18 cellular contexts compared by ENCODE assay signal in genomic region chr5:151026674-151027073, GRCh38. TPM values are rescaled to one million over a fixed set of nuclear protein-coding genes. Genes with fewer than 3 reads are reported as not detected.
DNase-seq lines count a peak whose midpoint lies in the region; ATAC-seq and TF ChIP-seq lines count a peak whose summit lies in the region.
"Had no signal": no experiment of that assay in that cellular context is flagged by ENCODE, and none has a peak within 500 bp of the region (broad histone marks: within the 10 kb centered on the region; RNA-seq: fewer than 3 reads in every experiment).

No MANE protein-coding gene starts in this region.

- no peaks in the 10 kb centered on the region for H3K9me3 Mint-ChIP-seq in activated naive CD4-positive, alpha-beta T cell treated with anti-CD3 and anti-CD28 coated beads for 36 hours
- H3K9me3 Mint-ChIP-seq in activated CD8-positive, alpha-beta T cell treated with anti-CD3 and anti-CD28 coated beads for 36 hours = no peaks in the 10 kb centered on the region
- H3K9me3 Mint-ChIP-seq: activated naive CD8-positive, alpha-beta T cell treated with anti-CD3 and anti-CD28 coated beads, Interleukin-2, amount 10 ng/mL, durations not matched to agents 7 days and 5 days; CD4-positive, CD25-positive, alpha-beta regulatory T cell had no signal

- no peak for TF ChIP-seq POLR2A in gastroesophageal sphincter (IDR thresholded peaks at IDR 0.05)
- TF ChIP-seq POLR2A in uterus (IDR thresholded peaks at IDR 0.05) = no peak

- CTCF ChIA-PET in activated naive CD4-positive, alpha-beta T cell treated with anti-CD3 and anti-CD28 coated beads for 36 hours (lab: Charles Lee) = no interaction called here
- CTCF ChIA-PET in activated CD8-positive, alpha-beta T cell treated with anti-CD3 and anti-CD28 coated beads for 36 hours (lab: Charles Lee) = interaction anchor here (1.5 to 2.3 kb wide), 2 partner anchors 31 to 89 kb away, joined by 4 to 8 read pairs; no protein-coding TSS in a partner anchor

- no peaks in the 10 kb centered on the region for H3K4me1 Mint-ChIP-seq in activated naive CD4-positive, alpha-beta T cell treated with anti-CD3 and anti-CD28 coated beads for 36 hours (ENCODE audit: low read depth)
- no peaks in the 10 kb centered on the region for H3K4me1 Mint-ChIP-seq in activated CD8-positive, alpha-beta T cell treated with anti-CD3 and anti-CD28 coated beads for 36 hours (ENCODE audit: low read depth)
- H3K4me1 Mint-ChIP-seq: activated naive CD8-positive, alpha-beta T cell treated with anti-CD3 and anti-CD28 coated beads, Interleukin-2, amount 10 ng/mL, durations not matched to agents 7 days and 5 days had no signal

- peaks cover 5 to 88% (median 34%) of the 10 kb centered on the region in 3 donors for H3K4me1 ChIP-seq in gastroesophageal sphincter
- H3K4me1 ChIP-seq in neutrophil (ENCODE audit: control insufficient read depth in 1 of 2, insufficient read depth in 1 of 2, low read depth in 1 of 2, low read length in 1 of 2) = peaks cover 19 to 26% of the 10 kb centered on the region in 2 experiments
- H3K4me1 ChIP-seq in uterus = no peaks in the 10 kb centered on the region

- H3K4me3 ChIP-seq in gastroesophageal sphincter (peak overlapping the region in 1 of 2 donors; percentile 88), neutrophil (ENCODE audit: low read depth in 1 of 2, low read length in 1 of 2) (no peak overlapping the region), uterus (no peak overlapping the region)

- DNase-seq in activated naive CD4-positive, alpha-beta T cell treated with anti-CD3 and anti-CD28 coated beads for 36 hours = no peak
- no peak for DNase-seq in activated naive CD4-positive, alpha-beta T cell (lab: John Stamatoyannopoulos, UW)
- DNase-seq in uterus = peak; percentile 76 to 79
- DNase-seq in NCI-H1694 (lab: John Stamatoyannopoulos, UW) = no peak
- DNase-seq in NCI-H510A (lab: John Stamatoyannopoulos, UW) = no peak
- DNase-seq in activated CD8-positive, alpha-beta T cell treated with anti-CD3 and anti-CD28 coated beads for 36 hours = no peak
- DNase-seq: activated CD4-positive, CD25-positive, alpha-beta regulatory T cell treated with anti-CD3 and anti-CD28 coated beads, Interleukin-2, amount 50 U/mL, for 72 hours; activated naive CD8-positive, alpha-beta T cell treated with anti-CD3 and anti-CD28 coated beads, Interleukin-2, amount 10 ng/mL, durations not matched to agents 7 days and 5 days; CD4-positive, CD25-positive, alpha-beta regulatory T cell; DMS79 treated with DMSO at 0.1 percent for 48 hours; KBM-7; kidney glomerular epithelial cell; NCI-H1105 treated with DMSO at 0.1 percent for 48 hours; SHP77 treated with DMSO at 0.1 percent for 48 hours had no signal

- POLR2A ChIA-PET in activated CD8-positive, alpha-beta T cell treated with anti-CD3 and anti-CD28 coated beads for 36 hours (lab: Charles Lee) = no interaction called here

- ATAC-seq in gastroesophageal sphincter = no peak
- ATAC-seq in activated CD8-positive, alpha-beta T cell treated with anti-CD3 and anti-CD28 coated beads for 36 hours = no peak

- H3K36me3 Mint-ChIP-seq in activated naive CD4-positive, alpha-beta T cell treated with anti-CD3 and anti-CD28 coated beads for 36 hours (ENCODE audit: low read depth) = peaks cover 20% of the 10 kb centered on the region
- peaks cover 27% of the 10 kb centered on the region for H3K36me3 Mint-ChIP-seq in activated CD8-positive, alpha-beta T cell treated with anti-CD3 and anti-CD28 coated beads for 36 hours (ENCODE audit: low read depth)

- H3K9me3 ChIP-seq in gastroesophageal sphincter (no peaks in the 10 kb centered on the region), neutrophil (no peaks in the 10 kb centered on the region), uterus (no peaks in the 10 kb centered on the region)

- H3K4me3 Mint-ChIP-seq in activated naive CD4-positive, alpha-beta T cell treated with anti-CD3 and anti-CD28 coated beads for 36 hours = no peak overlapping the region
- no peak overlapping the region for H3K4me3 Mint-ChIP-seq in activated CD8-positive, alpha-beta T cell treated with anti-CD3 and anti-CD28 coated beads for 36 hours
- H3K4me3 Mint-ChIP-seq: activated naive CD8-positive, alpha-beta T cell treated with anti-CD3 and anti-CD28 coated beads, Interleukin-2, amount 10 ng/mL, durations not matched to agents 7 days and 5 days had no signal

- H3K27ac ChIP-seq in gastroesophageal sphincter (peak overlapping the region in 3 of 4 donors; percentile 58 to 91 (median 89)), neutrophil (peak overlapping the region; percentile 58), uterus (peak overlapping the region; percentile 26 to 91)

- H3K27me3 ChIP-seq in gastroesophageal sphincter = no peaks in the 10 kb centered on the region
- H3K27me3 ChIP-seq in neutrophil = no peaks in the 10 kb centered on the region
- H3K27me3 ChIP-seq in uterus = no peaks in the 10 kb centered on the region

- no peak for TF ChIP-seq CTCF in gastroesophageal sphincter (IDR thresholded peaks at IDR 0.05)
- TF ChIP-seq CTCF in neutrophil (IDR thresholded peaks at IDR 0.05) = no peak
- no peak for TF ChIP-seq CTCF in uterus (IDR thresholded peaks at IDR 0.05)
- TF ChIP-seq CTCF in activated CD8-positive, alpha-beta T cell treated with anti-CD3 and anti-CD28 coated beads for 36 hours (IDR thresholded peaks at IDR 0.05) = no peak

- WGBS in gastroesophageal sphincter (ENCODE audit: low coverage in 1 of 2), 2 donors = 60% methylated on average over 1 of the region's 7 CpGs; no CpG with 5 or more reads in 1 of the 2 donors

- H3K27me3 Mint-ChIP-seq in activated naive CD4-positive, alpha-beta T cell treated with anti-CD3 and anti-CD28 coated beads for 36 hours (ENCODE audit: low read depth) = no peaks in the 10 kb centered on the region
- no peaks in the 10 kb centered on the region for H3K27me3 Mint-ChIP-seq in activated CD8-positive, alpha-beta T cell treated with anti-CD3 and anti-CD28 coated beads for 36 hours
- H3K27me3 Mint-ChIP-seq: activated naive CD8-positive, alpha-beta T cell treated with anti-CD3 and anti-CD28 coated beads, Interleukin-2, amount 10 ng/mL, durations not matched to agents 7 days and 5 days; progenitor cell of endocrine pancreas had no signal

- intact Hi-C loops in activated naive CD4-positive, alpha-beta T cell treated with anti-CD3 and anti-CD28 coated beads for 36 hours (cut with micrococcal nuclease) = no loop called here
- intact Hi-C loops in uterus (cut with DNase I; ENCODE audit: low total_unique reads) = no loop called here
- intact Hi-C loops in activated CD8-positive, alpha-beta T cell treated with anti-CD3 and anti-CD28 coated beads for 36 hours (cut with micrococcal nuclease) = no loop called here

- no peak for TF ChIP-seq EP300 in gastroesophageal sphincter (IDR thresholded peaks at IDR 0.05)

- H3K27ac Mint-ChIP-seq in activated naive CD4-positive, alpha-beta T cell treated with anti-CD3 and anti-CD28 coated beads for 36 hours = peak overlapping the region; percentile 8
- no peak overlapping the region for H3K27ac Mint-ChIP-seq in activated CD8-positive, alpha-beta T cell treated with anti-CD3 and anti-CD28 coated beads for 36 hours
- H3K27ac Mint-ChIP-seq: activated naive CD8-positive, alpha-beta T cell treated with anti-CD3 and anti-CD28 coated beads, Interleukin-2, amount 10 ng/mL, durations not matched to agents 7 days and 5 days; CD4-positive, CD25-positive, alpha-beta regulatory T cell; progenitor cell of endocrine pancreas had no signal

- H3K36me3 ChIP-seq in gastroesophageal sphincter = peaks cover 0 to 90% of the 10 kb centered on the region in 2 donors
- peaks cover 79% of the 10 kb centered on the region for H3K36me3 ChIP-seq in neutrophil
- no peaks in the 10 kb centered on the region for H3K36me3 ChIP-seq in uterus

RNA-seq across cellular contexts. Expression of gene GPX3, which starts 6.3 kb away (rescaled TPM):
- total RNA-seq in activated naive CD4-positive, alpha-beta T cell treated with anti-CD3 and anti-CD28 coated beads for 36 hours = not detected
- 1,000 to 10,000 TPM in 3 of 4 donors, 100 to 1,000 TPM in 1; 690 to 3,141 (median 1,517) TPM for total RNA-seq in gastroesophageal sphincter
- 1,000 to 10,000 TPM in 1 of 4 donors, 100 to 1,000 TPM in 2, 1 to 10 TPM in 1; 5.7 to 1,241 (median 263) TPM for total RNA-seq in uterus
- total RNA-seq in activated CD8-positive, alpha-beta T cell treated with anti-CD3 and anti-CD28 coated beads for 36 hours = not detected
- total RNA-seq: activated naive CD8-positive, alpha-beta T cell treated with anti-CD3 and anti-CD28 coated beads, Interleukin-2, amount 10 ng/mL, durations not matched to agents 7 days and 5 days; T-helper 2 cell treated with Interferon-gamma antibody and Interleukin-4, amounts not matched to agents 100 ng/mL and 5 ng/mL, for 36 hours had no signal

RNA-seq across cellular contexts. Expression of gene TNIP1, which starts 54.2 kb away (rescaled TPM):
- 100 to 1,000 TPM; 238 to 263 TPM for total RNA-seq in activated naive CD4-positive, alpha-beta T cell treated with anti-CD3 and anti-CD28 coated beads for 36 hours
- total RNA-seq in gastroesophageal sphincter = 100 to 1,000 TPM in 2 of 4 donors, 10 to 100 TPM in 2; 74.2 to 142 (median 97.9) TPM
- total RNA-seq in uterus = 10 to 100 TPM; 35.6 to 70.8 (median 50.7) TPM
- total RNA-seq in activated CD8-positive, alpha-beta T cell treated with anti-CD3 and anti-CD28 coated beads for 36 hours = 100 to 1,000 TPM; 222 TPM

Comparison
In these comparisons a context has a peak if more than half of its experiments do, and no peak if none do; other contexts are left out.
1. DNase-seq: peak in uterus (2 of 2); none in activated naive CD4-positive, alpha-beta T cell treated with anti-CD3 and anti-CD28 coated beads for 36 hours (single experiment), activated naive CD4-positive, alpha-beta T cell (0 of 4), NCI-H1694 (single experiment), NCI-H510A (single experiment) and activated CD8-positive, alpha-beta T cell treated with anti-CD3 and anti-CD28 coated beads for 36 hours (single experiment).
2. RNA of gene GPX3, which starts 6.3 kb away (total RNA-seq): 690 to 3,141 TPM in gastroesophageal sphincter and 5.7 to 1,241 TPM in uterus; not detected in activated CD8-positive, alpha-beta T cell treated with anti-CD3 and anti-CD28 coated beads for 36 hours and not detected in activated naive CD4-positive, alpha-beta T cell treated with anti-CD3 and anti-CD28 coated beads for 36 hours; every median in the first group is over 4 times any median in the second.
3. Peak in every context shown above with its lines, with median percentiles within 50 percentile points of each other: H3K27ac ChIP-seq.